8 cellular contexts compared by ENCODE assay signal in genomic region chr7:55073051-55073511, GRCh38. TPM values are rescaled to one million over a fixed set of nuclear protein-coding genes. Genes with fewer than 3 reads are reported as not detected.
A peak's percentile ranks its signal among the peaks of the same experiment; 100 is the strongest.
DNase-seq lines count a peak whose midpoint lies in the region; ATAC-seq and TF ChIP-seq lines count a peak whose summit lies in the region.

No MANE protein-coding gene starts in this region.

- H3K4me3 Mint-ChIP-seq in CD4-positive, CD25-positive, alpha-beta regulatory T cell = no peak overlapping the region

- peak overlapping the region in 2 of 3 donors; percentile 16 to 31 for H3K27ac Mint-ChIP-seq in CD4-positive, CD25-positive, alpha-beta regulatory T cell

- H3K36me3 ChIP-seq in CD4-positive, CD25-positive, alpha-beta regulatory T cell (ENCODE audit: control insufficient read depth, insufficient read depth, low read length) = no peaks in the 10 kb centered on the region
- H3K36me3 ChIP-seq in vagina (no peaks in the 10 kb centered on the region), BE2C (peaks cover 49% of the 10 kb centered on the region)

- TF ChIP-seq CTCF in vagina (IDR thresholded peaks at IDR 0.05) (no peak), BE2C (IDR thresholded peaks at IDR 0.05; ENCODE audit: low read depth, low read length) (no peak)

- peaks cover 0 to 15% (median 9%) of the 10 kb centered on the region in 4 donors for H3K4me1 Mint-ChIP-seq in CD4-positive, CD25-positive, alpha-beta regulatory T cell

- peaks cover 0 to 2% (median 0%) of the 10 kb centered on the region in 7 donors for H3K9me3 Mint-ChIP-seq in CD4-positive, CD25-positive, alpha-beta regulatory T cell

- no peak overlapping the region for H3K27ac ChIP-seq in CD4-positive, CD25-positive, alpha-beta regulatory T cell (ENCODE audit: insufficient read depth, low read length, poor library complexity, severe bottlenecking)
- H3K27ac ChIP-seq in vagina = peak overlapping the region; percentile 51

- DNase-seq in CD4-positive, CD25-positive, alpha-beta regulatory T cell = peak in 1 of 3 donors; percentile 2
- DNase-seq in dedifferentiated amniotic fluid mesenchymal stem cell (ENCODE audit: extremely low spot score) (peak; percentile 66), vagina (ENCODE audit: extremely low spot score in 2 of 2) (peak in 1 of 2 donors; percentile 3), BE2C (no peak), OCI-M2 (lab: John Stamatoyannopoulos, UW; ENCODE audit: unreplicated experiment) (no peak)
- no peak for DNase-seq in activated naive CD4-positive, alpha-beta T cell treated with Interleukin-2 at 50 U/mL for 16 hours

- H3K36me3 Mint-ChIP-seq in CD4-positive, CD25-positive, alpha-beta regulatory T cell = no peaks in the 10 kb centered on the region

- peaks cover 17% of the 10 kb centered on the region for H3K27me3 Mint-ChIP-seq in CD4-positive, CD25-positive, alpha-beta regulatory T cell

- H3K9me3 ChIP-seq in CD4-positive, CD25-positive, alpha-beta regulatory T cell (ENCODE audit: control insufficient read depth in 2 of 2, low read length in 2 of 2) = no peaks in the 10 kb centered on the region
- H3K9me3 ChIP-seq in vagina (no peaks in the 10 kb centered on the region), BE2C (no peaks in the 10 kb centered on the region; the same call in 1 of the 2 replicates)

- ATAC-seq in CD4-positive, CD25-positive, alpha-beta regulatory T cell (ENCODE audit: low read depth in 2 of 2) = no peak
- ATAC-seq in GM19351 (IDR thresholded peaks at IDR 0.05; ENCODE audit: unreplicated experiment) (peak; percentile 55), HG03280 (IDR thresholded peaks at IDR 0.05; ENCODE audit: unreplicated experiment) (peak; percentile 41)

- H3K4me1 ChIP-seq in CD4-positive, CD25-positive, alpha-beta regulatory T cell (ENCODE audit: control insufficient read depth, insufficient read depth, low read length, poor library complexity, severe bottlenecking) = peaks cover 9% of the 10 kb centered on the region
- H3K4me1 ChIP-seq in vagina = peaks cover 45% of the 10 kb centered on the region
- peaks cover 63% of the 10 kb centered on the region for H3K4me1 ChIP-seq in BE2C

- H3K27me3 ChIP-seq in CD4-positive, CD25-positive, alpha-beta regulatory T cell (ENCODE audit: control insufficient read depth, insufficient read depth, low read length) = no peaks in the 10 kb centered on the region
- H3K27me3 ChIP-seq in vagina (no peaks in the 10 kb centered on the region), BE2C (no peaks in the 10 kb centered on the region)

- H3K4me3 ChIP-seq in CD4-positive, CD25-positive, alpha-beta regulatory T cell (ENCODE audit: low read depth, low read length) = peak overlapping the region; percentile 68
- H3K4me3 ChIP-seq in vagina (no peak overlapping the region), BE2C (ENCODE audit: low read depth, low read length) (no peak overlapping the region)

- no peak for TF ChIP-seq POLR2A in vagina (IDR thresholded peaks at IDR 0.05)

- intact Hi-C loops in vagina (cut with DNase I) = no loop called here

RNA-seq across cellular contexts. Expression of gene EGFR, which starts 54.3 kb away (rescaled TPM):
- total RNA-seq in CD4-positive, CD25-positive, alpha-beta regulatory T cell = not detected
- polyA plus RNA-seq in CD4-positive, CD25-positive, alpha-beta regulatory T cell = not detected
- total RNA-seq in vagina = 130 TPM
- polyA plus RNA-seq in BE2C (2012; ENCODE audit: insufficient read depth, insufficient read length, low read depth) = 18.5 TPM

Comparison
In these comparisons a context has a peak if more than half of its experiments do, and no peak if none do; other contexts are left out.
1. ATAC-seq: peak in GM19351 (single experiment) and HG03280 (single experiment); none in CD4-positive, CD25-positive, alpha-beta regulatory T cell (0 of 2).
2. RNA of gene EGFR, which starts 54.3 kb away (total RNA-seq): 130 TPM in vagina (single experiment); not detected in CD4-positive, CD25-positive, alpha-beta regulatory T cell (single experiment); every median in the first group is over 100 times any median in the second.